21 cellular contexts compared by ENCODE assay signal in genomic region chr12:67797769-67798168, GRCh38.
"Had no signal": no experiment of that assay in that cellular context is flagged by ENCODE, and none has a peak within 500 bp of the region (broad histone marks: within the 10 kb centered on the region; RNA-seq: fewer than 3 reads in every experiment).

No MANE protein-coding gene starts in this region.

- H2AFZ ChIP-seq: parathyroid adenoma had no signal

- H3K9ac ChIP-seq: parathyroid adenoma had no signal

- H3K27me3 ChIP-seq: foreskin keratinocyte, neutrophil, SJCRH30, testis, upper lobe of right lung had no signal

- H3K9me3 ChIP-seq: neutrophil, SJCRH30, testis, upper lobe of right lung had no signal

- DNase-seq: activated CD4-positive, alpha-beta T cell treated with anti-CD3 and anti-CD28 coated beads, Interleukin-2, amount 50 U/mL, for 1 hour; activated CD4-positive, CD25-positive, alpha-beta regulatory T cell treated with anti-CD3 and anti-CD28 coated beads, Interleukin-2, amount 50 U/mL, for 72 hours; activated CD8-positive, alpha-beta memory T cell treated with anti-CD3 and anti-CD28 coated beads for 24 hours; activated CD8-positive, alpha-beta memory T cell treated with anti-CD3 and anti-CD28 coated beads, Interleukin-2, amount 50 U/mL, for 48 hours; activated effector memory CD4-positive, alpha-beta T cell treated with anti-CD3 and anti-CD28 coated beads, Interleukin-2, amount 50 U/mL, for 16 hours; activated naive CD4-positive, alpha-beta T cell treated with anti-CD3 and anti-CD28 coated beads, Interleukin-2, amount 50 U/mL, for 16 hours; activated T-cell treated with anti-CD3 and anti-CD28 coated beads, Interleukin-2, amount 50 U/mL, for 48 hours; endodermal cell; foreskin keratinocyte; kidney glomerular epithelial cell; mesenchymal stem cell; SJCRH30; small intestine; stimulated activated CD4-positive, alpha-beta T cell treated with anti-CD3 and anti-CD28 coated beads, Interleukin-4, amount 100 ng/mL, for 24 hours; testis; upper lobe of right lung had no signal

- H3K4me3 ChIP-seq: SJCRH30, testis, upper lobe of right lung had no signal

- H3K4me1 ChIP-seq: foreskin keratinocyte, parathyroid adenoma, SJCRH30, upper lobe of right lung had no signal

- H3K79me2 ChIP-seq: parathyroid adenoma had no signal

- H3K36me3 ChIP-seq: neutrophil, SJCRH30, upper lobe of right lung had no signal

- ATAC-seq: foreskin keratinocyte; natural killer cell treated with Interleukin-12 subunit alpha and Interleukin-12 subunit beta and Interleukin-15 and Interleukin-18, amount 100 ng/mL, for 72 hours; stimulated activated effector memory CD8-positive, alpha-beta T cell treated with anti-CD3 and anti-CD28 coated beads, Interleukin-12 subunit alpha, Interleukin-12 subunit beta, amount 100 ng/mL, for 72 hours; upper lobe of right lung had no signal

- H3K27ac ChIP-seq: epithelial cell of prostate, foreskin keratinocyte, neutrophil, parathyroid adenoma, SJCRH30, testis, upper lobe of right lung had no signal
